21 cellular contexts compared by ENCODE assay signal in genomic region chr3:8648873-8649741, GRCh38. TPM values are rescaled to one million over a fixed set of nuclear protein-coding genes. Genes with fewer than 3 reads are reported as not detected.
DNase-seq lines count a peak whose midpoint lies in the region; FAIRE-seq and TF ChIP-seq lines count a peak whose summit lies in the region.
"Had no signal": no experiment of that assay in that cellular context is flagged by ENCODE, and none has a peak within 500 bp of the region (broad histone marks: within the 10 kb centered on the region; RNA-seq: fewer than 3 reads in every experiment).

No MANE protein-coding gene starts in this region.

- no peak overlapping the region for H3K4me3 Mint-ChIP-seq in Caco-2 (ENCODE audit: unreplicated experiment)
- H3K4me3 Mint-ChIP-seq in neural crest cell, result no peak overlapping the region
- H3K4me3 Mint-ChIP-seq: CD14-positive monocyte, H9, HFFc6 had no signal

- no peak for TF ChIP-seq CTCF in Caco-2 (IDR thresholded peaks at IDR 0.05; ENCODE audit: insufficient read depth in 1 of 2, low read depth in 1 of 2, low read length in 1 of 2, severe bottlenecking in 1 of 2, unreplicated experiment in 1 of 2)
- TF ChIP-seq CTCF in VCaP (conservative IDR thresholded peaks at IDR 0.05), result no peak
- no peak for TF ChIP-seq CTCF in neural crest cell (conservative IDR thresholded peaks at IDR 0.05)
- no peak for TF ChIP-seq CTCF in BE2C (IDR thresholded peaks at IDR 0.05; ENCODE audit: low read depth, low read length)

- H3K27me3 Mint-ChIP-seq in Caco-2 (ENCODE audit: insufficient read depth, unreplicated experiment), result no peaks in the 10 kb centered on the region
- no peaks in the 10 kb centered on the region for H3K27me3 Mint-ChIP-seq in neural crest cell (ENCODE audit: low read depth)

- POLR2A ChIA-PET in Caco-2 (lab: Charles Lee), result no interaction called here

- H3K27ac Mint-ChIP-seq in Caco-2 (ENCODE audit: unreplicated experiment) (peak overlapping the region; percentile 21), neural crest cell (ENCODE audit: unreplicated experiment) (peak overlapping the region; percentile 93)
- H3K27ac Mint-ChIP-seq: H9, HFFc6 had no signal

- peaks cover 6% of the 10 kb centered on the region; the same call in 1 of the 2 replicates for H3K9me3 ChIP-seq in Caco-2
- no peaks in the 10 kb centered on the region for H3K9me3 ChIP-seq in small intestine (ENCODE audit: control insufficient read depth, low read depth)
- H3K9me3 ChIP-seq in BE2C, result no peaks in the 10 kb centered on the region

- FAIRE-seq in small intestine (lab: Jason Lieb, UNC), result no peak
- FAIRE-seq: HTR-8/SVneo had no signal

- no peak for DNase-seq in Caco-2
- no peak for DNase-seq in neural crest cell (ENCODE audit: low read depth, low spot score)
- peak; percentile 69 for DNase-seq in small intestine
- no peak for DNase-seq in globus pallidus (ENCODE audit: low spot score)
- DNase-seq in COLO829 (ENCODE audit: low spot score), result no peak
- DNase-seq in BE2C, result no peak
- DNase-seq: DMS53, GM23248, H9, HFFc6, KBM-7, NCI-H2029, NCI-H446 treated with DMSO at 0.1 percent for 48 hours, NCI-H526, RPMI8226, SHP77 had no signal

- H3K36me3 Mint-ChIP-seq in Caco-2 (ENCODE audit: insufficient read depth, unreplicated experiment) (no peaks in the 10 kb centered on the region), neural crest cell (ENCODE audit: low read depth) (peaks cover 3% of the 10 kb centered on the region)
- H3K36me3 Mint-ChIP-seq: CD14-positive monocyte had no signal

- no peak overlapping the region for H3K4me3 ChIP-seq in Caco-2 (ENCODE audit: low read depth, low read length)
- H3K4me3 ChIP-seq in small intestine (ENCODE audit: low read depth in 1 of 2, low read length in 2 of 2), result peak overlapping the region in 1 of 2 donors; percentile 29
- H3K4me3 ChIP-seq in BE2C (ENCODE audit: low read depth, low read length), result no peak overlapping the region
- H3K4me3 ChIP-seq: GM23248 had no signal

- 71 to 79% (median 76%) methylated on average over 12 of the region's 12 CpGs for WGBS in small intestine, 3 donors

- no peaks in the 10 kb centered on the region for H3K27me3 ChIP-seq in Caco-2 (replicated peaks; ENCODE audit: control insufficient read depth, insufficient read depth, low read length)
- H3K27me3 ChIP-seq in small intestine (ENCODE audit: control insufficient read depth in 2 of 2, insufficient read depth in 2 of 2, low read length in 2 of 2), result no peaks in the 10 kb centered on the region
- no peaks in the 10 kb centered on the region for H3K27me3 ChIP-seq in BE2C

- H3K36me3 ChIP-seq in Caco-2 (ENCODE audit: control insufficient read depth, insufficient read depth, low read length), result no peaks in the 10 kb centered on the region
- no peaks in the 10 kb centered on the region for H3K36me3 ChIP-seq in small intestine (ENCODE audit: control insufficient read depth in 2 of 2, insufficient read depth in 2 of 2, low read length in 2 of 2)
- H3K36me3 ChIP-seq in BE2C, result no peaks in the 10 kb centered on the region

- peaks cover 26% of the 10 kb centered on the region for H3K4me1 ChIP-seq in Caco-2
- H3K4me1 ChIP-seq in small intestine (ENCODE audit: control insufficient read depth in 2 of 2, insufficient read depth in 1 of 2, low read depth in 1 of 2, low read length in 1 of 2), result peaks cover 0 to 11% of the 10 kb centered on the region in 2 donors
- H3K4me1 ChIP-seq in BE2C, result peaks cover 19% of the 10 kb centered on the region

- H3K27ac ChIP-seq in VCaP, result peak overlapping the region; percentile 87
- peak overlapping the region in 1 of 2 donors; percentile 42 for H3K27ac ChIP-seq in small intestine (ENCODE audit: low read depth in 1 of 2, low read length in 1 of 2)
- H3K27ac ChIP-seq: GM23248 had no signal

- no TSS peak for BruUV-seq in Caco-2 (replicated peaks; lab: Mats Ljungman, UMichigan)

- CTCF ChIA-PET in Caco-2 (lab: Charles Lee), result no interaction called here

- H3K4me1 Mint-ChIP-seq in Caco-2 (ENCODE audit: low read depth, unreplicated experiment) (peaks cover 19% of the 10 kb centered on the region), neural crest cell (peaks cover 45% of the 10 kb centered on the region)
- H3K4me1 Mint-ChIP-seq: CD14-positive monocyte, H9 had no signal

- intact Hi-C loops in Caco-2 (cut with micrococcal nuclease; ENCODE audit: unreplicated experiment), result no loop called here

- no peaks in the 10 kb centered on the region for H3K9me3 Mint-ChIP-seq in Caco-2 (ENCODE audit: unreplicated experiment)
- peaks cover under 1% of the 10 kb centered on the region for H3K9me3 Mint-ChIP-seq in neural crest cell
- H3K9me3 Mint-ChIP-seq: HFFc6 had no signal

RNA-seq across cellular contexts. Expression of gene SSUH2, which starts 4.5 kb away (rescaled TPM):
- total RNA-seq in Caco-2 (2022), result 7.6 and 9.4 TPM in 2 replicates
- 14.1 and 18.0 TPM in 2 replicates for total RNA-seq in neural crest cell
- polyA plus RNA-seq in small intestine, result 100 to 1,000 TPM in 2 of 3 donors, 10 to 100 TPM in 1; 15.8 to 308 (median 196) TPM
- polyA plus RNA-seq in BE2C (2012; ENCODE audit: insufficient read depth, insufficient read length, low read depth), result 4.9 TPM
- total RNA-seq: G401, SK-MEL-5 had no signal
- polyA plus RNA-seq: CD14-positive monocyte had no signal
